15 cellular contexts compared by ENCODE assay signal in the genomic region with DNA sequence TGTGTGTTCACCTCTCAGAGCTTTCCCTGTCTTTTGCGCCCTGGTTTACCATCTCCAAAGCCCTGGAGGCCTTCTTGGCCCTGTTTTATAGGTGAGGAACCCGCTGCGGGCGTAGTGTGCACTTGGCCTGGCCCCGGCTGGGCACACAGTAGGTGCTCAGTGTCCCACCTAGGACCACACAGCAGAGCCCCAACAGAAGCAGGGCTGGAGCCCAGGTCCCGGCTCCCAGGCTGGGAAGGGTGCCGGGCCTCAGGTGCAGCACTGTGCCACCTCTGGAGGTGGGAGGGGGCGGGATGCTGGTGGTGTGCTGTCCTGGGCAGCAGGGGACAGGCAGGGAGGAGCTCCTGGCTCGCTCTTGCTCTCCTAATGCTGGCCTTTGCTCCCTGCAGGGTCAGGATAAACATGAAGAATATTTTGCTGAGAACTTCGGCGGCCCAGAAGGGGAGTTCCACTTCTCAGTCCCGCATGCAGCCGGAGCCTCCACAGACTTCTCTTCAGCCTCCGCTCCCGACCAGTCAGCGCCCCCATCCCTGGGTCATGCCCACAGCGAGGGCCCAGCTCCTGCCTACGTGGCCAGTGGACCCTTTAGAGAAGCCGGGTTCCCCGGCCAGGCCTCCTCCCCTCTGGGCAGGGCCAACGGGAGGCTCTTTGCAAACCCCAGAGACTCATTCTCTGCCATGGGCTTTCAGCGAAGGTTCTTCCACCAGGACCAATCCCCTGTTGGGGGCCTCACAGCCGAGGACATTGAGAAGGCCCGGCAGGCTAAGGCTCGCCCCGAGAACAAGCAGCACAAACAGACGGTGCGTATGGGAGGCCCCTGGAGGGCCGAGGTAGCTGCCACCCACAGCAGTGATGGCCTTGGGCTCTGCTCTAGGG.
"Had no signal": no experiment of that assay in that cellular context is flagged by ENCODE, and none has a peak within 500 bp of the region (broad histone marks: within the 10 kb centered on the region; RNA-seq: fewer than 3 reads in every experiment).

No MANE protein-coding gene starts in this region.

- DNase-seq: activated CD4-positive, alpha-beta T cell treated with anti-CD3 and anti-CD28 coated beads, Interleukin-2, amount 50 U/mL, for 4 hours; activated effector memory CD4-positive, alpha-beta T cell treated with Interleukin-2 at 50 U/mL for 16 hours; activated T-cell treated with anti-CD3 and anti-CD28 coated beads, Interleukin-2, amount 50 U/mL, for 1 hour; anterior cingulate cortex; kidney glomerular epithelial cell; mucosa of descending colon; spleen; stimulated activated CD4-positive, alpha-beta T cell treated with anti-CD3 and anti-CD28 coated beads, Interleukin-1b, Interleukin-23, amount 100 ng/mL, for 48 hours; thyroid gland had no signal

- H3K9me3 ChIP-seq: breast epithelium, mucosa of descending colon, spleen, thyroid gland had no signal

- H3K36me3 ChIP-seq: breast epithelium had no signal

- H3K27ac ChIP-seq: breast epithelium, hepatocyte, thyroid gland had no signal

- H2AFZ ChIP-seq: hepatocyte had no signal

- H3K27me3 ChIP-seq: breast epithelium, hepatocyte, spleen, thyroid gland had no signal

- H3K4me2 ChIP-seq: hepatocyte had no signal

- H3K4me3 ChIP-seq: breast epithelium, hepatocyte, mucosa of descending colon, spleen, thyroid gland had no signal

- H3K4me1 ChIP-seq: breast epithelium, thyroid gland had no signal

- H3K4me3 Mint-ChIP-seq: nephron; T-helper 2 cell treated with Interferon-gamma antibody and Interleukin-4, amounts not matched to agents 5 μg/mL and 100 μg/mL, for 36 hours had no signal

- ATAC-seq: activated CD4-positive, CD25-positive, alpha-beta regulatory T cell treated with anti-CD3 and anti-CD28 coated beads, Interleukin-2, amount 50 U/mL, for 24 hours; mucosa of descending colon had no signal

- H3K9me3 Mint-ChIP-seq: activated naive CD4-positive, alpha-beta T cell treated with anti-CD3 and anti-CD28 coated beads, Interleukin-2, amount 50 U/mL, for 72 hours had no signal

- H3K4me1 Mint-ChIP-seq: nephron had no signal

- H3K27ac Mint-ChIP-seq: nephron; T-helper 2 cell treated with Interferon-gamma antibody and Interleukin-4, amounts not matched to agents 5 μg/mL and 100 μg/mL, for 36 hours had no signal
